In the genomic region with DNA sequence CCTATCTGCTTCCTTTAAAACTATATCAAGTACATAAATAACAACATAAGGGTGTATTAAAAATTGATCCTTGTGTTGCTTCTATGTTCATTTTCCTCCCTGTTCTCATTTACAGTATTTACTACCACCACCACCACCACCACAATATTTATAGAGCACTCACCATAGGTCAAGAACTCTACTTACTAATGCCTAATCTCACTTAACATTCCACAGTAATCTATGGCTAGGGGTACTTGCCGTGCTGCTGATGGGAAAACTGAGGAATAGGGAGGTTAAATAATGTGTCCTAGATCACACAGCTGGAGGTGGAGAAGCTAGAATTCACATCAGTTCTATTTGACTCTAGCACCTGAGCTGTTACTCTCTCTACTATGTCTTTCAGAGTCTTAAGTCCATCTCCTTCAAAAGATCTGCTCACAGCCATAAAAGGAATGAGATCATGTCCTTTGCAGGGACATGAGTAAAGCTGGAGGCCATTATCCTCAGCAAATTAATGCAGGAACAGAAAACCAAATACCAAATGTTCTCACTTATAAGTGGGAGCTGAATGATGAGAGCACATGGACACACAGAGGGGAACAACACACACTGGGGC, we compare ENCODE assay signal across 27 cellular contexts. TPM values are rescaled to one million over a fixed set of nuclear protein-coding genes. Genes with fewer than 3 reads are reported as not detected.
"Had no signal": no experiment of that assay in that cellular context is flagged by ENCODE, and none has a peak within 500 bp of the region (broad histone marks: within the 10 kb centered on the region; RNA-seq: fewer than 3 reads in every experiment).

No MANE protein-coding gene starts in this region.

- H3K36me3 Mint-ChIP-seq: activated naive CD4-positive, alpha-beta T cell treated with anti-CD3 and anti-CD28 coated beads, Interleukin-2, amount 10 ng/mL, durations not matched to agents 7 days and 5 days; activated naive CD4-positive, alpha-beta T cell treated with anti-CD3 and anti-CD28 coated beads, Interleukin-2, amount 50 U/mL, for 72 hours; activated naive CD8-positive, alpha-beta T cell treated with anti-CD3 and anti-CD28 coated beads, Interleukin-2, amount 10 ng/mL, durations not matched to agents 7 days and 5 days; brain had no signal

- H3K27ac ChIP-seq: ascending aorta, breast epithelium, coronary artery, dorsolateral prefrontal cortex had no signal

- H3K9me3 Mint-ChIP-seq: activated CD4-positive, alpha-beta memory T cell treated with anti-CD3 and anti-CD28 coated beads, Interleukin-2, amount 10 ng/mL, durations not matched to agents 7 days and 5 days; activated CD4-positive, alpha-beta T cell treated with anti-CD3 and anti-CD28 coated beads, Interleukin-2, amount 10 ng/mL, durations not matched to agents 24 days and 14 days; activated naive CD4-positive, alpha-beta T cell treated with anti-CD3 and anti-CD28 coated beads, Interleukin-2, amount 10 ng/mL, durations not matched to agents 7 days and 5 days; activated naive CD4-positive, alpha-beta T cell treated with anti-CD3 and anti-CD28 coated beads, Interleukin-2, amount 50 U/mL, for 72 hours; activated naive CD8-positive, alpha-beta T cell treated with anti-CD3 and anti-CD28 coated beads, Interleukin-2, amount 10 ng/mL, durations not matched to agents 7 days and 5 days; activated T-cell treated with anti-CD3 and anti-CD28 coated beads, Interleukin-2, amount 50 U/mL, for 24 hours; brain; central memory CD8-positive, alpha-beta T cell; dendritic cell treated with granulocyte-macrophage colony-stimulating factor and Interleukin-4, amounts not matched to agents 40 ng/mL and 50 ng/mL, for 4 days; endodermal cell had no signal

- H3K4me1 ChIP-seq: ascending aorta, breast epithelium had no signal

- H3K9me3 ChIP-seq: ascending aorta, breast epithelium had no signal

- ATAC-seq: activated CD4-positive, alpha-beta T cell treated with anti-CD3 and anti-CD28 coated beads for 36 hours; activated naive CD4-positive, alpha-beta T cell treated with anti-CD3 and anti-CD28 coated beads, Interleukin-2, amount 50 U/mL, for 72 hours; activated T-cell treated with anti-CD3 and anti-CD28 coated beads, Interleukin-2, amount 50 U/mL, for 72 hours; esophagus mucosa had no signal

- H3K4me3 Mint-ChIP-seq: activated CD4-positive, alpha-beta memory T cell treated with anti-CD3 and anti-CD28 coated beads, Interleukin-2, amount 10 ng/mL, durations not matched to agents 7 days and 5 days; activated CD4-positive, alpha-beta T cell treated with anti-CD3 and anti-CD28 coated beads for 36 hours; activated CD4-positive, alpha-beta T cell treated with anti-CD3 and anti-CD28 coated beads, Interleukin-2, amount 10 ng/mL, durations not matched to agents 24 days and 14 days; activated naive CD4-positive, alpha-beta T cell treated with anti-CD3 and anti-CD28 coated beads, Interleukin-2, amount 10 ng/mL, durations not matched to agents 7 days and 5 days; activated naive CD8-positive, alpha-beta T cell treated with anti-CD3 and anti-CD28 coated beads, Interleukin-2, amount 10 ng/mL, durations not matched to agents 7 days and 5 days; activated T-cell treated with anti-CD3 and anti-CD28 coated beads, Interleukin-2, amount 50 U/mL, for 24 hours; activated T-cell treated with anti-CD3 and anti-CD28 coated beads, Interleukin-2, amount 50 U/mL, for 72 hours; brain; central memory CD8-positive, alpha-beta T cell; dendritic cell treated with granulocyte-macrophage colony-stimulating factor and Interleukin-4, amounts not matched to agents 40 ng/mL and 50 ng/mL, for 4 days; endodermal cell had no signal

- H3K36me3 ChIP-seq: ascending aorta, breast epithelium had no signal

- H3K4me1 Mint-ChIP-seq: activated CD4-positive, alpha-beta memory T cell treated with anti-CD3 and anti-CD28 coated beads, Interleukin-2, amount 10 ng/mL, durations not matched to agents 7 days and 5 days; activated CD4-positive, alpha-beta T cell treated with anti-CD3 and anti-CD28 coated beads for 36 hours; activated CD4-positive, alpha-beta T cell treated with anti-CD3 and anti-CD28 coated beads, Interleukin-2, amount 10 ng/mL, durations not matched to agents 24 days and 14 days; activated naive CD4-positive, alpha-beta T cell treated with anti-CD3 and anti-CD28 coated beads, Interleukin-2, amount 10 ng/mL, durations not matched to agents 7 days and 5 days; activated naive CD8-positive, alpha-beta T cell treated with anti-CD3 and anti-CD28 coated beads, Interleukin-2, amount 10 ng/mL, durations not matched to agents 7 days and 5 days; brain; central memory CD8-positive, alpha-beta T cell had no signal

- H3K27me3 ChIP-seq: ascending aorta, breast epithelium, dorsolateral prefrontal cortex had no signal

- H3K27me3 Mint-ChIP-seq: activated CD4-positive, alpha-beta T cell treated with anti-CD3 and anti-CD28 coated beads, Interleukin-2, amount 10 ng/mL, durations not matched to agents 24 days and 14 days; activated naive CD4-positive, alpha-beta T cell treated with anti-CD3 and anti-CD28 coated beads, Interleukin-2, amount 10 ng/mL, durations not matched to agents 7 days and 5 days; activated naive CD8-positive, alpha-beta T cell treated with anti-CD3 and anti-CD28 coated beads, Interleukin-2, amount 10 ng/mL, durations not matched to agents 7 days and 5 days; activated T-cell treated with anti-CD3 and anti-CD28 coated beads, Interleukin-2, amount 50 U/mL, for 24 hours; central memory CD8-positive, alpha-beta T cell; dendritic cell treated with granulocyte-macrophage colony-stimulating factor and Interleukin-4, amounts not matched to agents 40 ng/mL and 50 ng/mL, for 4 days had no signal

- H3K4me3 ChIP-seq: ascending aorta, breast epithelium, coronary artery, dorsolateral prefrontal cortex had no signal

- H3K27ac Mint-ChIP-seq: activated CD4-positive, alpha-beta memory T cell treated with anti-CD3 and anti-CD28 coated beads, Interleukin-2, amount 10 ng/mL, durations not matched to agents 7 days and 5 days; activated CD4-positive, alpha-beta T cell treated with anti-CD3 and anti-CD28 coated beads for 36 hours; activated CD4-positive, alpha-beta T cell treated with anti-CD3 and anti-CD28 coated beads, Interleukin-2, amount 10 ng/mL, durations not matched to agents 24 days and 14 days; activated naive CD4-positive, alpha-beta T cell treated with anti-CD3 and anti-CD28 coated beads, Interleukin-2, amount 10 ng/mL, durations not matched to agents 7 days and 5 days; activated naive CD4-positive, alpha-beta T cell treated with anti-CD3 and anti-CD28 coated beads, Interleukin-2, amount 50 U/mL, for 72 hours; activated naive CD8-positive, alpha-beta T cell treated with anti-CD3 and anti-CD28 coated beads, Interleukin-2, amount 10 ng/mL, durations not matched to agents 7 days and 5 days; activated T-cell treated with anti-CD3 and anti-CD28 coated beads, Interleukin-2, amount 50 U/mL, for 24 hours; activated T-cell treated with anti-CD3 and anti-CD28 coated beads, Interleukin-2, amount 50 U/mL, for 72 hours; brain; dendritic cell treated with granulocyte-macrophage colony-stimulating factor and Interleukin-4, amounts not matched to agents 40 ng/mL and 50 ng/mL, for 4 days; endodermal cell had no signal

- DNase-seq: activated CD4-positive, alpha-beta memory T cell treated with anti-CD3 and anti-CD28 coated beads, Interleukin-2, amount 10 ng/mL, durations not matched to agents 7 days and 5 days; activated CD4-positive, alpha-beta T cell treated with anti-CD3 and anti-CD28 coated beads for 36 hours; activated CD4-positive, alpha-beta T cell treated with anti-CD3 and anti-CD28 coated beads, Interleukin-2, amount 10 ng/mL, durations not matched to agents 24 days and 14 days; activated CD4-positive, CD25-positive, alpha-beta regulatory T cell; activated CD4-positive, CD25-positive, alpha-beta regulatory T cell treated with anti-CD3 and anti-CD28 coated beads, Interleukin-2, amount 50 U/mL, for 72 hours; activated CD8-positive, alpha-beta memory T cell treated with anti-CD3 and anti-CD28 coated beads, Interleukin-2, amount 50 U/mL, for 48 hours; activated gamma-delta T cell; activated naive CD4-positive, alpha-beta T cell; activated naive CD4-positive, alpha-beta T cell treated with anti-CD3 and anti-CD28 coated beads, Interleukin-2, amount 10 ng/mL, durations not matched to agents 7 days and 5 days; activated naive CD8-positive, alpha-beta T cell treated with anti-CD3 and anti-CD28 coated beads, Interleukin-2, amount 10 ng/mL, durations not matched to agents 7 days and 5 days; activated T-cell treated with anti-CD3 and anti-CD28 coated beads for 4 hours; activated T-cell treated with anti-CD3 and anti-CD28 coated beads, Interleukin-2, amount 50 U/mL, for 24 hours; activated T-cell treated with anti-CD3 and anti-CD28 coated beads, Interleukin-2, amount 50 U/mL, for 72 hours; dorsolateral prefrontal cortex; effector memory CD4-positive, alpha-beta T cell; endodermal cell; foreskin fibroblast; T-helper 2 cell had no signal

RNA-seq across cellular contexts. Expression of gene ZNF385B, which starts 54.1 kb away (rescaled TPM):
- total RNA-seq: activated CD4-positive, alpha-beta memory T cell treated with anti-CD3 and anti-CD28 coated beads, Interleukin-2, amount 10 ng/mL, durations not matched to agents 7 days and 5 days; activated CD4-positive, alpha-beta T cell treated with anti-CD3 and anti-CD28 coated beads for 36 hours; activated CD4-positive, alpha-beta T cell treated with anti-CD3 and anti-CD28 coated beads, Interleukin-2, amount 10 ng/mL, durations not matched to agents 24 days and 14 days; activated naive CD4-positive, alpha-beta T cell treated with anti-CD3 and anti-CD28 coated beads, Interleukin-2, amount 50 U/mL, for 72 hours; activated naive CD8-positive, alpha-beta T cell treated with anti-CD3 and anti-CD28 coated beads, Interleukin-2, amount 10 ng/mL, durations not matched to agents 7 days and 5 days; activated T-cell treated with anti-CD3 and anti-CD28 coated beads, Interleukin-2, amount 50 U/mL, for 72 hours; T-helper 1 cell treated with Interleukin-12 subunit alpha and Interleukin-12 subunit beta and Interleukin-4 antibody, amounts not matched to agents 30 ng/mL and 1 ng/mL, for 36 hours had no signal
